In the genomic region with DNA sequence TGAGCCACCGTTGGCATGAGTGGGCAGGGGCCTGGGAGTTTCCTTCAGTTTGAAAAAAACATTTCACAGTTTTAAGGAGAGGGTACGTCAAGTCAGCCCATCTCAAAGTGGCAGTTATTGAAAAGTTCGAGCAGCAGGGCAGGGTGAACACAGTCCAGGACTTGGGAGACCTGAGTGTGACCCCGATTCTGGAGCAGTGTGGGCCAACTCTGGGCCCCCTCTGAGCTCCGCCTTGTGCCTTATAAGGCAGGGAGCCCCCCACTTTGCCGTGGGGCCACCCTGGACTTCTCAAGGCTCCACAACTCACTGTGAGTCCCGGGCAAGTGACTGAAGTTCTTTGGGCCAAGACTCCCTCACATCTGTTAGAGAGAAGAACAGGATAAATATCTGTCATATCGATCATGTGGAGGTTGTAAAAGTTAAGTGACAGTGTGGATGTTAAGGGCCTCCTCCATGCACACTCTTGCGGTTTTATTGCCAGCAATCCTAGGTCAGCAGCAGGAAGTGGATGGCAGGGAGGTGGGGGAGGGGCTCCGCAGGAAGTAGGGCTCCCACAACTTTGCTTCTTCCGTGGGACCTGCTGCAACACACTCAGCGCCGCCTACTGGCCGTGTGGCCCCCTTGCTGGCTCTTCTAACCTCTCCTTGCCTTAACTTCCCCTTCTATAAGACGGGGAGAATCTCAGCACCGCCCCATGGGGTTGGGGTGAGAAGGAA, we compare ENCODE assay signal across 8 cellular contexts. TPM values are rescaled to one million over a fixed set of nuclear protein-coding genes. Genes with fewer than 3 reads are reported as not detected.
DNase-seq lines count a peak whose midpoint lies in the region; ATAC-seq and TF ChIP-seq lines count a peak whose summit lies in the region.

No MANE protein-coding gene starts in this region.

- BruUV-seq in PC-9 (replicated peaks; lab: Mats Ljungman, UMichigan) = no TSS peak

- WGBS in SK-N-SH (ENCODE audit: low lambda C conversion rate) = 55% methylated on average over 14 of the region's 16 CpGs
- 52 to 57% methylated on average over 16 of the region's 16 CpGs for WGBS in heart right ventricle, 2 donors
- 48% methylated on average over 16 of the region's 16 CpGs for WGBS in esophagus muscularis mucosa

- no peak overlapping the region for H3K4me2 ChIP-seq in SK-N-SH
- no peak overlapping the region for H3K4me2 ChIP-seq in PC-9

- H4K20me1 ChIP-seq in SK-N-SH (ENCODE audit: insufficient read depth) (no peaks in the 10 kb centered on the region), PC-9 (ENCODE audit: insufficient read depth) (0 out of 2 replicates have a peak, but pooled peaks cover 3% of the 10 kb centered on the region)

- H3K9ac ChIP-seq in SK-N-SH = no peak overlapping the region

- H3K27me3 ChIP-seq in SK-N-SH (ENCODE audit: insufficient read depth) (no peaks in the 10 kb centered on the region), PC-9 (ENCODE audit: insufficient read depth, low read depth) (peaks cover 96% of the 10 kb centered on the region), heart right ventricle (no peaks in the 10 kb centered on the region), vagina (no peaks in the 10 kb centered on the region), esophagus muscularis mucosa (peaks cover 0 to 47% (median 0%) of the 10 kb centered on the region in 4 donors)

- TF ChIP-seq CTCF in SK-N-SH (IDR thresholded peaks at IDR 0.05) (peak; percentile 29), PC-9 (conservative IDR thresholded peaks at IDR 0.05) (peak; percentile 59), heart right ventricle (IDR thresholded peaks at IDR 0.05) (peak in 8 of 9 donors; percentile 20 to 78 (median 50)), vagina (IDR thresholded peaks at IDR 0.05) (peak in 1 of 3 experiments; percentile 43), esophagus muscularis mucosa (IDR thresholded peaks at IDR 0.05) (peak in 1 of 3 experiments; percentile 37)

- intact Hi-C loops in PC-9 (cut with micrococcal nuclease; ENCODE audit: unreplicated experiment) (no loop called here), heart right ventricle (cut with DNase I) (loop anchor here in 2 of 10 donors (5.0 kb wide), 2 partner anchors 39 to 159 kb away; a partner anchor contains a TSS), vagina (cut with DNase I) (no loop called here), esophagus muscularis mucosa (cut with DNase I) (no loop called here)

- CTCF ChIA-PET in SK-N-SH (lab: Yijun Ruan, JAX) (interaction anchor here (0.6 to 6.8 kb wide), 4 partner anchors 12 to 162 kb away, joined by 3 to 45 read pairs (median 3); no protein-coding TSS in a partner anchor), PC-9 (lab: Charles Lee) (no interaction called here)

- H3K9me3 ChIP-seq in SK-N-SH (no peaks in the 10 kb centered on the region), PC-9 (ENCODE audit: insufficient read depth, low read depth) (no peaks in the 10 kb centered on the region), heart right ventricle (no peaks in the 10 kb centered on the region), vagina (no peaks in the 10 kb centered on the region), esophagus muscularis mucosa (no peaks in the 10 kb centered on the region)

- peak; percentile 27; the same call in 1 of the 2 replicates for TF ChIP-seq RAD21 in SK-N-SH (IDR thresholded peaks at IDR 0.05; ENCODE audit: low read length)

- H3K27ac ChIP-seq in SK-N-SH (ENCODE audit: low read depth in 2 of 2, low read length in 1 of 2) (no peak overlapping the region), PC-9 (no peak overlapping the region), heart right ventricle (peak overlapping the region in 7 of 10 donors; percentile 3 to 88 (median 45)), vagina (no peak overlapping the region), esophagus muscularis mucosa (replicated peaks in 1 of 4) (peak overlapping the region in 2 of 4 donors; percentile 22 to 43)

- no peaks in the 10 kb centered on the region for H3K9me2 ChIP-seq in SK-N-SH
- H3K9me2 ChIP-seq in PC-9 (ENCODE audit: insufficient read depth) = no peaks in the 10 kb centered on the region

- ATAC-seq in SK-N-SH treated with all-trans-retinoic acid at 6 μM for 48 hours (no peak), heart right ventricle (peak; percentile 22 to 71 (median 58))

- H3K4me1 ChIP-seq in SK-N-SH (ENCODE audit: control insufficient read depth in 1 of 2, insufficient read depth in 2 of 2, low read depth in 1 of 2, low read length in 1 of 2) = peaks cover 0 to 3% of the 10 kb centered on the region in 2 experiments; a peak in 1 of 4 replicates
- no peaks in the 10 kb centered on the region for H3K4me1 ChIP-seq in PC-9 (replicated peaks; ENCODE audit: insufficient read depth)
- H3K4me1 ChIP-seq in heart right ventricle = peaks cover 10 to 57% (median 27%) of the 10 kb centered on the region in 9 donors
- H3K4me1 ChIP-seq in vagina = no peaks in the 10 kb centered on the region
- H3K4me1 ChIP-seq in esophagus muscularis mucosa = peaks cover 0 to 22% (median 4%) of the 10 kb centered on the region in 4 donors

- H3K36me3 ChIP-seq in SK-N-SH (replicated peaks in 1 of 2; ENCODE audit: control insufficient read depth in 1 of 2, insufficient read depth in 2 of 2, low read length in 1 of 2) = no peaks in the 10 kb centered on the region
- no peaks in the 10 kb centered on the region for H3K36me3 ChIP-seq in PC-9 (ENCODE audit: low read depth)
- peaks cover 0 to 17% (median 0%) of the 10 kb centered on the region in 9 donors for H3K36me3 ChIP-seq in heart right ventricle
- H3K36me3 ChIP-seq in vagina = no peaks in the 10 kb centered on the region
- no peaks in the 10 kb centered on the region for H3K36me3 ChIP-seq in esophagus muscularis mucosa

- peak; percentile 55 for DNase-seq in SK-N-SH
- DNase-seq in PC-9 = peak in 1 of 2 experiments; percentile 8
- peak; percentile 82 to 89 for DNase-seq in activated T-cell treated with anti-CD3 and anti-CD28 coated beads, Interleukin-2, amount 50 U/mL, for 48 hours
- DNase-seq in heart right ventricle = peak; percentile 62 to 80
- DNase-seq in stimulated activated CD4-positive, alpha-beta T cell treated with anti-CD3 and anti-CD28 coated beads, Interleukin-12 subunit alpha, Interleukin-12 subunit beta, amount 100 ng/mL, for 24 hours (ENCODE audit: low read depth in 2 of 2) = peak; percentile 61 to 82
- DNase-seq in vagina (ENCODE audit: extremely low spot score in 2 of 2) = no peak
- DNase-seq in esophagus muscularis mucosa (ENCODE audit: extremely low spot score) = no peak

- TF ChIP-seq EP300 in SK-N-SH (IDR thresholded peaks at IDR 0.05; ENCODE audit: borderline replicate concordance in 1 of 2, low read depth in 1 of 2, low read length in 1 of 2) (no peak), esophagus muscularis mucosa (IDR thresholded peaks at IDR 0.05) (no peak)

- H2AFZ ChIP-seq in SK-N-SH (ENCODE audit: low read depth) (no peak overlapping the region), PC-9 (no peak overlapping the region)

- H3K79me2 ChIP-seq in SK-N-SH (ENCODE audit: insufficient read depth) (no peaks in the 10 kb centered on the region), PC-9 (ENCODE audit: low read depth) (no peaks in the 10 kb centered on the region)

- no peak for TF ChIP-seq POLR2A in vagina (IDR thresholded peaks at IDR 0.05)
- no peak for TF ChIP-seq POLR2A in esophagus muscularis mucosa (IDR thresholded peaks at IDR 0.05; ENCODE audit: low read depth)

- POLR2A ChIA-PET in SK-N-SH (lab: Yijun Ruan, JAX) (no interaction called here), PC-9 (lab: Charles Lee; ENCODE audit: unreplicated experiment) (no interaction called here)

- H3K4me3 ChIP-seq in SK-N-SH (ENCODE audit: low read depth in 2 of 2, low read length in 1 of 2) (no peak overlapping the region), PC-9 (no peak overlapping the region), heart right ventricle (peak overlapping the region in 1 of 10 donors; percentile 7), vagina (no peak overlapping the region), esophagus muscularis mucosa (no peak overlapping the region)

- H3F3A ChIP-seq in SK-N-SH (replicated peaks; ENCODE audit: insufficient read depth) = no peaks in the 10 kb centered on the region
- H3F3A ChIP-seq in PC-9 (ENCODE audit: insufficient read depth, low read depth) = no peaks in the 10 kb centered on the region

TF ChIP-seq in SK-N-SH, 30 proteins besides CTCF, POLR2A, EP300 and RAD21 (continues in another document):
- TF ChIP-seq RFX5 (IDR thresholded peaks at IDR 0.05; ENCODE audit: low read length) = no peak
- no peak for TF ChIP-seq MEF2A (IDR thresholded peaks at IDR 0.05; ENCODE audit: borderline replicate concordance, low read depth)
- TF ChIP-seq FOXM1 (IDR thresholded peaks at IDR 0.05; ENCODE audit: low read depth) = no peak
- TF ChIP-seq SMC3 (IDR thresholded peaks at IDR 0.05; ENCODE audit: low read depth, low read length) = no peak
- TF ChIP-seq, protein P1, sequence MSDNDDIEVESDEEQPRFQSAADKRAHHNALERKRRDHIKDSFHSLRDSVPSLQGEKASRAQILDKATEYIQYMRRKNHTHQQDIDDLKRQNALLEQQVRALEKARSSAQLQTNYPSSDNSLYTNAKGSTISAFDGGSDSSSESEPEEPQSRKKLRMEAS (IDR thresholded peaks at IDR 0.05; ENCODE audit: low read depth) = no peak
- no peak for TF ChIP-seq TEAD4 (IDR thresholded peaks at IDR 0.05; ENCODE audit: borderline replicate concordance, insufficient read depth)
- no peak for TF ChIP-seq CHD2 (IDR thresholded peaks at IDR 0.05; ENCODE audit: low read length, partially characterized antibody)
- TF ChIP-seq GABPA (IDR thresholded peaks at IDR 0.05; ENCODE audit: low read depth) = no peak

TF ChIP-seq in SK-N-SH treated with all-trans-retinoic acid at 6 μM for 48 hours, 23 proteins besides CTCF, POLR2A, EP300 and RAD21 (continues in another document):
- no peak for TF ChIP-seq BACH2 (CRISPR knock-in tag; IDR thresholded peaks at IDR 0.05; ENCODE audit: borderline replicate concordance)

RNA-seq across cellular contexts. Expression of a gene that starts 38.4 kb away (rescaled TPM):
- polyA plus RNA-seq in SK-N-SH (2012; rRNA removed) (0.08 TPM in 2 replicates), heart right ventricle (10 to 100 TPM; 12.2 to 24.8 TPM)
- 0.06 and 0.08 TPM in 2 replicates for polyA plus RNA-seq in SK-N-SH (2012; cell fraction: cytosol; rRNA removed)
- polyA plus RNA-seq in SK-N-SH (2012; cell fraction: nucleus; rRNA removed) = 0.08 and 0.15 TPM in 2 replicates
- total RNA-seq in PC-9 (2021) (not detected in 2 replicates), heart right ventricle (10 to 100 TPM; 36.5 to 78.7 (median 52.8) TPM), vagina (0.98 TPM), esophagus muscularis mucosa (10 to 100 TPM in 1 of 4 donors, 1 to 10 TPM in 3; 1.9 to 10.9 (median 2.8) TPM)

Comparison
In these comparisons a context has a peak if more than half of its experiments do, and no peak if none do; other contexts are left out.
1. DNase-seq: peak in SK-N-SH (single experiment), activated T-cell treated with anti-CD3 and anti-CD28 coated beads, Interleukin-2, amount 50 U/mL, for 48 hours (2 of 2), heart right ventricle (2 of 2) and stimulated activated CD4-positive, alpha-beta T cell treated with anti-CD3 and anti-CD28 coated beads, Interleukin-12 subunit alpha, Interleukin-12 subunit beta, amount 100 ng/mL, for 24 hours (2 of 2); none in vagina (0 of 2) and esophagus muscularis mucosa (single experiment).
2. H3K27ac ChIP-seq: peak in heart right ventricle (7 of 10); none in SK-N-SH (0 of 2), PC-9 (single experiment) and vagina (single experiment).